ENCODE assay signal across 24 cellular contexts in genomic region chr6:164107297-164107995, GRCh38.
DNase-seq lines count a peak whose midpoint lies in the region; ATAC-seq and TF ChIP-seq lines count a peak whose summit lies in the region.
"Had no signal": no experiment of that assay in that cellular context is flagged by ENCODE, and none has a peak within 500 bp of the region (broad histone marks: within the 10 kb centered on the region; RNA-seq: fewer than 3 reads in every experiment).

No MANE protein-coding gene starts in this region.

- ATAC-seq in right cardiac atrium (peak; percentile 33 to 39), GM18858 (IDR thresholded peaks at IDR 0.05; ENCODE audit: unreplicated experiment) (no peak)
- ATAC-seq: activated CD8-positive, alpha-beta memory T cell treated with anti-CD3 and anti-CD28 coated beads, Interleukin-2, amount 10 ng/mL, durations not matched to agents 7 days and 5 days; activated naive CD8-positive, alpha-beta T cell treated with anti-CD3 and anti-CD28 coated beads, Interleukin-2, amount 50 U/mL, for 24 hours; left lobe of liver; sciatic nerve; stimulated activated naive CD8-positive, alpha-beta T cell treated with anti-CD3 and anti-CD28 coated beads, Interleukin-15, amount 100 ng/mL, for 72 hours had no signal

- H3K4me1 Mint-ChIP-seq in progenitor cell of endocrine pancreas (ENCODE audit: low read depth): peaks cover 7% of the 10 kb centered on the region
- H3K4me1 Mint-ChIP-seq: activated CD8-positive, alpha-beta memory T cell treated with anti-CD3 and anti-CD28 coated beads, Interleukin-2, amount 10 ng/mL, durations not matched to agents 7 days and 5 days; activated naive CD8-positive, alpha-beta T cell treated with anti-CD3 and anti-CD28 coated beads, Interleukin-2, amount 50 U/mL, for 24 hours had no signal

- H3K36me3 Mint-ChIP-seq in progenitor cell of endocrine pancreas (ENCODE audit: insufficient read depth): no peaks in the 10 kb centered on the region
- H3K36me3 Mint-ChIP-seq: activated CD8-positive, alpha-beta memory T cell treated with anti-CD3 and anti-CD28 coated beads, Interleukin-2, amount 10 ng/mL, durations not matched to agents 7 days and 5 days had no signal

- no peaks in the 10 kb centered on the region for H3K9me3 ChIP-seq in right cardiac atrium (ENCODE audit: control insufficient read depth, low read length)
- H3K9me3 ChIP-seq: upper lobe of left lung had no signal

- no peaks in the 10 kb centered on the region for H3K27me3 ChIP-seq in right cardiac atrium (ENCODE audit: control insufficient read depth, insufficient read depth)
- H3K27me3 ChIP-seq: upper lobe of left lung had no signal

- TF ChIP-seq CTCF in AG10803 (conservative IDR thresholded peaks at IDR 0.05; ENCODE audit: low read length) (no peak), choroid plexus epithelial cell (conservative IDR thresholded peaks at IDR 0.05; ENCODE audit: low read depth, low read length) (no peak), progenitor cell of endocrine pancreas (IDR thresholded peaks at IDR 0.05; ENCODE audit: unreplicated experiment) (no peak)

- H3K9me3 Mint-ChIP-seq in progenitor cell of endocrine pancreas (ENCODE audit: low read depth): no peaks in the 10 kb centered on the region
- H3K9me3 Mint-ChIP-seq: activated T-helper 2 cell treated with anti-CD3 and anti-CD28 coated beads, Interferon-gamma antibody, Interleukin-2, Interleukin-4, amounts not matched to agents 10 μg/mL and 5 μg/mL and 100 μg/mL, durations not matched to agents 14 hours and 24 hours and 36 hours; CD4-positive, alpha-beta T cell; endodermal cell; T-helper 2 cell treated with Interferon-gamma antibody and Interleukin-4, amounts not matched to agents 5 μg/mL and 100 μg/mL, for 36 hours had no signal

- intact Hi-C loops in right cardiac atrium (cut with DNase I): loop anchor here (5.0 to 10.0 kb wide), 8 partner anchors 143 to 933 kb away; partner anchors contain the start of gene QKI (in 2 of the 4)

- DNase-seq in AG10803 (ENCODE audit: low read depth) (peak; percentile 36), NCI-H460 (ENCODE audit: extremely low read depth, low read depth) (peak; percentile 11), choroid plexus epithelial cell (ENCODE audit: low read depth) (peak; percentile 47), right cardiac atrium (peak in 1 of 3 donors; percentile 18), amygdala (lab: John Stamatoyannopoulos, UW) (no peak), GDM1 (lab: John Stamatoyannopoulos, UW) (no peak), progenitor cell of endocrine pancreas (ENCODE audit: low spot score, unreplicated experiment) (no peak)
- DNase-seq: ACHN; activated CD8-positive, alpha-beta memory T cell treated with anti-CD3 and anti-CD28 coated beads, Interleukin-2, amount 10 ng/mL, durations not matched to agents 7 days and 5 days; activated naive CD8-positive, alpha-beta T cell treated with anti-CD3 and anti-CD28 coated beads, Interleukin-2, amount 50 U/mL, for 24 hours; CD4-positive, alpha-beta T cell; endodermal cell; foreskin melanocyte; H7; NCI-H2081; NCI-H510A treated with DMSO at 0.1 percent for 48 hours; stimulated activated CD4-positive, alpha-beta T cell treated with anti-CD3 and anti-CD28 coated beads, Interleukin-2, amount 100 ng/mL, for 24 hours; stimulated activated naive CD8-positive, alpha-beta T cell treated with anti-CD3 and anti-CD28 coated beads, Interleukin-15, amount 100 ng/mL, for 72 hours; upper lobe of left lung had no signal

- peak overlapping the region; percentile 97 for H3K27ac ChIP-seq in right cardiac atrium (ENCODE audit: low read length)

- peaks cover 9% of the 10 kb centered on the region for H3K4me1 ChIP-seq in right cardiac atrium (ENCODE audit: control insufficient read depth, insufficient read depth, low read length)

- H3K27ac Mint-ChIP-seq in progenitor cell of endocrine pancreas: no peak overlapping the region
- H3K27ac Mint-ChIP-seq: activated CD8-positive, alpha-beta memory T cell treated with anti-CD3 and anti-CD28 coated beads, Interleukin-2, amount 10 ng/mL, durations not matched to agents 7 days and 5 days; activated naive CD8-positive, alpha-beta T cell treated with anti-CD3 and anti-CD28 coated beads, Interleukin-2, amount 50 U/mL, for 24 hours; activated T-helper 2 cell treated with anti-CD3 and anti-CD28 coated beads, Interferon-gamma antibody, Interleukin-2, Interleukin-4, amounts not matched to agents 10 μg/mL and 5 μg/mL and 100 μg/mL, durations not matched to agents 14 hours and 24 hours and 36 hours; CD4-positive, alpha-beta T cell; endodermal cell; stimulated activated naive CD8-positive, alpha-beta T cell treated with anti-CD3 and anti-CD28 coated beads, Interleukin-15, amount 100 ng/mL, for 72 hours; T-helper 2 cell treated with Interferon-gamma antibody and Interleukin-4, amounts not matched to agents 5 μg/mL and 100 μg/mL, for 36 hours had no signal

- H3K4me3 ChIP-seq in AG10803 (ENCODE audit: low read length): no peak overlapping the region
- no peak overlapping the region for H3K4me3 ChIP-seq in choroid plexus epithelial cell (ENCODE audit: low read depth, low read length)
- H3K4me3 ChIP-seq in right cardiac atrium (ENCODE audit: low read length): no peak overlapping the region
- H3K4me3 ChIP-seq: upper lobe of left lung had no signal

- peaks cover 15% of the 10 kb centered on the region for H3K27me3 Mint-ChIP-seq in progenitor cell of endocrine pancreas
- H3K27me3 Mint-ChIP-seq: activated CD8-positive, alpha-beta memory T cell treated with anti-CD3 and anti-CD28 coated beads, Interleukin-2, amount 10 ng/mL, durations not matched to agents 7 days and 5 days had no signal

- no peak overlapping the region for H3K4me3 Mint-ChIP-seq in progenitor cell of endocrine pancreas (ENCODE audit: low read depth)
- H3K4me3 Mint-ChIP-seq: activated CD8-positive, alpha-beta memory T cell treated with anti-CD3 and anti-CD28 coated beads, Interleukin-2, amount 10 ng/mL, durations not matched to agents 7 days and 5 days; activated naive CD8-positive, alpha-beta T cell treated with anti-CD3 and anti-CD28 coated beads, Interleukin-2, amount 50 U/mL, for 24 hours; CD4-positive, alpha-beta T cell; endodermal cell; stimulated activated naive CD8-positive, alpha-beta T cell treated with anti-CD3 and anti-CD28 coated beads, Interleukin-15, amount 100 ng/mL, for 72 hours; T-helper 2 cell treated with Interferon-gamma antibody and Interleukin-4, amounts not matched to agents 5 μg/mL and 100 μg/mL, for 36 hours had no signal

- WGBS in right cardiac atrium: 74% methylated on average over 9 of the region's 9 CpGs

Comparison
In these comparisons a context has a peak if more than half of its experiments do, and no peak if none do; other contexts are left out.
1. DNase-seq: peak in AG10803 (single experiment), NCI-H460 (single experiment) and choroid plexus epithelial cell (single experiment); none in amygdala (0 of 56), GDM1 (single experiment) and progenitor cell of endocrine pancreas (single experiment).